In genomic region chr13:29901714-29902631, GRCh38 we compare ENCODE assay signal across 10 cellular contexts. TPM values are rescaled to one million over a fixed set of nuclear protein-coding genes. Genes with fewer than 3 reads are reported as not detected.
DNase-seq lines count a peak whose midpoint lies in the region; ATAC-seq and TF ChIP-seq lines count a peak whose summit lies in the region.
"Had no signal": no experiment of that assay in that cellular context is flagged by ENCODE, and none has a peak within 500 bp of the region (broad histone marks: within the 10 kb centered on the region; RNA-seq: fewer than 3 reads in every experiment).

No MANE protein-coding gene starts in this region.

- peaks cover 15% of the 10 kb centered on the region for H3K4me1 Mint-ChIP-seq in activated naive CD8-positive, alpha-beta T cell treated with anti-CD3 and anti-CD28 coated beads for 36 hours
- H3K4me1 Mint-ChIP-seq in progenitor cell of endocrine pancreas (ENCODE audit: low read depth), result peaks cover 11% of the 10 kb centered on the region

- H3K4me3 ChIP-seq in lung, result no peak overlapping the region
- H3K4me3 ChIP-seq: psoas muscle had no signal

- no peaks in the 10 kb centered on the region for H3K9me3 Mint-ChIP-seq in activated naive CD8-positive, alpha-beta T cell treated with anti-CD3 and anti-CD28 coated beads for 36 hours
- peaks cover 17% of the 10 kb centered on the region for H3K9me3 Mint-ChIP-seq in progenitor cell of endocrine pancreas (ENCODE audit: low read depth)

- WGBS in lung, 2 donors, result 45 to 49% methylated on average over 11 of the region's 11 CpGs

- H3K4me1 ChIP-seq in lung (ENCODE audit: control insufficient read depth in 2 of 2, insufficient read depth in 2 of 2, low read length in 2 of 2), result peaks cover 0 to 1% of the 10 kb centered on the region in 2 donors
- H3K4me1 ChIP-seq: psoas muscle had no signal

- H3K27me3 ChIP-seq in lung (ENCODE audit: control insufficient read depth, insufficient read depth), result no peaks in the 10 kb centered on the region
- H3K27me3 ChIP-seq: Peyer's patch had no signal

- H3K27ac Mint-ChIP-seq in activated naive CD8-positive, alpha-beta T cell treated with anti-CD3 and anti-CD28 coated beads for 36 hours, result peak overlapping the region; percentile 78
- H3K27ac Mint-ChIP-seq in progenitor cell of endocrine pancreas, result no peak overlapping the region

- peak overlapping the region in 1 of 2 donors; percentile 63 for H3K27ac ChIP-seq in lung (ENCODE audit: low read depth in 1 of 2, low read length in 1 of 2)
- H3K27ac ChIP-seq: psoas muscle had no signal

- no peaks in the 10 kb centered on the region for H3K9me3 ChIP-seq in lung (ENCODE audit: control insufficient read depth in 2 of 2, insufficient read depth in 1 of 2, low read length in 1 of 2)
- H3K9me3 ChIP-seq: Peyer's patch, psoas muscle had no signal

- no peaks in the 10 kb centered on the region for H3K27me3 Mint-ChIP-seq in activated naive CD8-positive, alpha-beta T cell treated with anti-CD3 and anti-CD28 coated beads for 36 hours
- no peaks in the 10 kb centered on the region for H3K27me3 Mint-ChIP-seq in progenitor cell of endocrine pancreas

- H3K36me3 ChIP-seq in lung (ENCODE audit: control insufficient read depth in 2 of 2, insufficient read depth in 2 of 2, low read length in 2 of 2), result no peaks in the 10 kb centered on the region
- H3K36me3 ChIP-seq: Peyer's patch had no signal

- H3K36me3 Mint-ChIP-seq in activated naive CD8-positive, alpha-beta T cell treated with anti-CD3 and anti-CD28 coated beads for 36 hours, result no peaks in the 10 kb centered on the region
- H3K36me3 Mint-ChIP-seq in progenitor cell of endocrine pancreas (ENCODE audit: insufficient read depth), result no peaks in the 10 kb centered on the region

- TF ChIP-seq CTCF in lung (IDR thresholded peaks at IDR 0.05; ENCODE audit: control extremely low read depth, extremely low read depth) (no peak), progenitor cell of endocrine pancreas (IDR thresholded peaks at IDR 0.05; ENCODE audit: unreplicated experiment) (no peak)

- peak overlapping the region; percentile 72 for H3K4me3 Mint-ChIP-seq in activated naive CD8-positive, alpha-beta T cell treated with anti-CD3 and anti-CD28 coated beads for 36 hours
- no peak overlapping the region for H3K4me3 Mint-ChIP-seq in progenitor cell of endocrine pancreas (ENCODE audit: low read depth)

- ATAC-seq in lung (ENCODE audit: insufficient read depth, low FRiP score) (peak; percentile 66), HG02973 (IDR thresholded peaks at IDR 0.05; ENCODE audit: unreplicated experiment) (no peak), HG03108 (IDR thresholded peaks at IDR 0.05; ENCODE audit: unreplicated experiment) (no peak)
- ATAC-seq: psoas muscle had no signal

- DNase-seq in EL (peak; percentile 94), NCI-H2196 (lab: John Stamatoyannopoulos, UW; ENCODE audit: unreplicated experiment) (peak; percentile 33), lung (ENCODE audit: low spot score) (peak; percentile 56), progenitor cell of endocrine pancreas (ENCODE audit: low spot score, unreplicated experiment) (no peak), NCI-H128 (lab: John Stamatoyannopoulos, UW; ENCODE audit: unreplicated experiment) (no peak)
- DNase-seq in activated naive CD8-positive, alpha-beta T cell treated with anti-CD3 and anti-CD28 coated beads for 36 hours, result peak; percentile 20

RNA-seq across cellular contexts. Expression of gene UBL3, which starts 51.6 kb away (rescaled TPM):
- total RNA-seq in activated naive CD8-positive, alpha-beta T cell treated with anti-CD3 and anti-CD28 coated beads for 36 hours, result 1 to 10 TPM; 7.7 to 8.0 TPM
- total RNA-seq in lung (10 to 100 TPM; 42.4 to 58.2 TPM), progenitor cell of endocrine pancreas (33.6 and 36.0 TPM in 2 replicates)
- 10 to 100 TPM; 19.6 to 24.9 TPM for polyA plus RNA-seq in lung

Comparison
In these comparisons a context has a peak if more than half of its experiments do, and no peak if none do; other contexts are left out.
1. DNase-seq: peak in EL (single experiment), NCI-H2196 (single experiment), activated naive CD8-positive, alpha-beta T cell treated with anti-CD3 and anti-CD28 coated beads for 36 hours (single experiment) and lung (single experiment); none in progenitor cell of endocrine pancreas (single experiment) and NCI-H128 (single experiment).